Comparison of ENCODE assay signal across 14 cellular contexts in the genomic region with DNA sequence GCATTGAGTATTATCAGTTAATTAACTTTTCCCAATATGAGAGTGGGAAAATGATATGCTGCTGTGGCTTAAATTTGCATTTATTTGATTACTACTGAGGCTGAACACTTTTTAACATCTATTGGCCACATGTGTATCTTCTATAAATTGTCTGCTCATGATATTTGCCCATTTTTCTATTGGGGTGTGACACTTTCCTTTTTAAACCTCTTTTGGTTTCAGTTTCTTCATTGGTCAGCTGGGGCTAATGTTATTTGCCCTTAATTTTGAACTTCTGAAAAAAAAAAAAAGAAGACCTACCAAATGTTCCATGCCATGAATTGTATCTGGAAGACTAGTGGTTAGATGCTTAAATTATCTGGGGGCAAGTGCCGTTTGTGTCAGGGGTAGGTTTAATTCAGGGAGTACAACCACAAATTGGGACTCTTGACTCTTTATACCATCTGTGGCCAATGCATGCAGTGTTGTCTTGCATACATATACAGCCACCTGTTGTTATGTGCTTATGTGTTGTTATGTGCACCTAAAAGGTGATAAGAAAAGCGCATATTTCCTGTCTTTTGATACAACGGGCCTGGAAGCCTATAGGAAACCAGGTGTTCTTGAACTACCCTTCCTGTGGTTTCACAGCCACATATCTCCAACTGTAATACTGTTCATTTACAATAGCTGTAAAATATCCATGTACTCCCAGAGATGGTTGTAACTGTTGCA. TPM values are rescaled to one million over a fixed set of nuclear protein-coding genes. Genes with fewer than 3 reads are reported as not detected.
DNase-seq lines count a peak whose midpoint lies in the region; ATAC-seq, FAIRE-seq and TF ChIP-seq lines count a peak whose summit lies in the region.
"Had no signal": no experiment of that assay in that cellular context is flagged by ENCODE, and none has a peak within 500 bp of the region (broad histone marks: within the 10 kb centered on the region; RNA-seq: fewer than 3 reads in every experiment).

No MANE protein-coding gene starts in this region.

- peak overlapping the region; percentile 67 for H3K27ac Mint-ChIP-seq in activated CD8-positive, alpha-beta T cell treated with anti-CD3 and anti-CD28 coated beads, Interleukin-2, amount 10 ng/mL, durations not matched to agents 7 days and 5 days

- TF ChIP-seq POLR2A in HepG2 (IDR thresholded peaks at IDR 0.05; ENCODE audit: insufficient read depth in 1 of 2, low read depth in 2 of 2, low read length in 2 of 2): no peak

- in situ Hi-C loops in HepG2 (cut with HindIII; ENCODE audit: extremely low pct_ligation_motif_present, low pct_unique_long_range_greater_than_20kb): no loop called here

- H3K4me1 Mint-ChIP-seq in activated CD8-positive, alpha-beta T cell treated with anti-CD3 and anti-CD28 coated beads, Interleukin-2, amount 10 ng/mL, durations not matched to agents 7 days and 5 days (ENCODE audit: low read depth): peaks cover 24% of the 10 kb centered on the region

- H3K36me3 Mint-ChIP-seq in activated CD8-positive, alpha-beta T cell treated with anti-CD3 and anti-CD28 coated beads, Interleukin-2, amount 10 ng/mL, durations not matched to agents 7 days and 5 days (ENCODE audit: low read depth): peaks cover 5% of the 10 kb centered on the region

- H3K4me3 ChIP-seq in left ventricle myocardium inferior (no peak overlapping the region), PC-3 (ENCODE audit: low read length) (no peak overlapping the region), HepG2 (replicated peaks in 1 of 3; ENCODE audit: insufficient read depth in 1 of 3, low read depth in 2 of 3, low read length in 3 of 3) (no peak overlapping the region)
- H3K4me3 ChIP-seq: dorsolateral prefrontal cortex, thoracic aorta had no signal

- H2AFZ ChIP-seq in PC-3 (ENCODE audit: low read length): no peak overlapping the region
- no peak overlapping the region for H2AFZ ChIP-seq in HepG2 (ENCODE audit: low read length)

- no peaks in the 10 kb centered on the region for H3K4me1 ChIP-seq in left ventricle myocardium inferior
- no peaks in the 10 kb centered on the region for H3K4me1 ChIP-seq in PC-3 (ENCODE audit: insufficient read depth, low read length)
- H3K4me1 ChIP-seq in HepG2 (ENCODE audit: insufficient read depth, low read length): no peaks in the 10 kb centered on the region

- H3K9me3 ChIP-seq in left ventricle myocardium inferior (replicated peaks): no peaks in the 10 kb centered on the region
- no peaks in the 10 kb centered on the region for H3K9me3 ChIP-seq in PC-3 (ENCODE audit: low read length)
- H3K9me3 ChIP-seq in HepG2 (ENCODE audit: low read length): no peaks in the 10 kb centered on the region
- H3K9me3 ChIP-seq: thoracic aorta had no signal

- 10% methylated on average over 2 of the region's 3 CpGs for WGBS in HepG2 (ENCODE audit: low lambda C conversion rate)

- H4K20me1 ChIP-seq in PC-3 (ENCODE audit: low read length) (no peaks in the 10 kb centered on the region), HepG2 (ENCODE audit: insufficient read depth, low read length) (no peaks in the 10 kb centered on the region)

- H3K4me2 ChIP-seq in PC-3 (ENCODE audit: low read length): no peak overlapping the region
- no peak overlapping the region for H3K4me2 ChIP-seq in HepG2 (ENCODE audit: low read depth, low read length)

- ATAC-seq in GM18498 (IDR thresholded peaks at IDR 0.05; ENCODE audit: unreplicated experiment): peak; percentile 74
- ATAC-seq in GM19397 (IDR thresholded peaks at IDR 0.05; ENCODE audit: unreplicated experiment): peak; percentile 74
- ATAC-seq in HG03135 (IDR thresholded peaks at IDR 0.05; ENCODE audit: unreplicated experiment): peak; percentile 71
- ATAC-seq in activated CD8-positive, alpha-beta T cell treated with anti-CD3 and anti-CD28 coated beads, Interleukin-2, amount 10 ng/mL, durations not matched to agents 7 days and 5 days: peak; percentile 60
- no peak for ATAC-seq in PC-3
- ATAC-seq in HepG2: no peak

- TF ChIP-seq EP300 in HepG2 (IDR thresholded peaks at IDR 0.05; ENCODE audit: low read depth in 2 of 2, low read length in 2 of 2): no peak
- no peak for TF ChIP-seq EP300 in HepG2 (CRISPR knock-in tag; IDR thresholded peaks at IDR 0.05; ENCODE audit: borderline replicate concordance)

- DNase-seq in activated CD8-positive, alpha-beta T cell treated with anti-CD3 and anti-CD28 coated beads, Interleukin-2, amount 10 ng/mL, durations not matched to agents 7 days and 5 days: no peak
- DNase-seq in left ventricle myocardium inferior: no peak
- no peak for DNase-seq in activated gamma-delta T cell (lab: John Stamatoyannopoulos, UW)
- no peak for DNase-seq in PC-3
- no peak for DNase-seq in HepG2 (ENCODE audit: low spot score)
- DNase-seq: dorsolateral prefrontal cortex, NCI-H2227 treated with DMSO at 0.1 percent for 48 hours, WERI-Rb-1 had no signal

- H3K9ac ChIP-seq in PC-3 (ENCODE audit: low read length) (no peak overlapping the region), HepG2 (ENCODE audit: insufficient read depth, low read depth, low read length) (no peak overlapping the region)

- peak overlapping the region; percentile 65 for H3K4me3 Mint-ChIP-seq in activated CD8-positive, alpha-beta T cell treated with anti-CD3 and anti-CD28 coated beads, Interleukin-2, amount 10 ng/mL, durations not matched to agents 7 days and 5 days

- no peaks in the 10 kb centered on the region for H3K36me3 ChIP-seq in left ventricle myocardium inferior
- no peaks in the 10 kb centered on the region for H3K36me3 ChIP-seq in PC-3 (ENCODE audit: low read depth, low read length)
- no peaks in the 10 kb centered on the region for H3K36me3 ChIP-seq in HepG2 (replicated peaks in 1 of 2; ENCODE audit: control insufficient read depth in 1 of 2, insufficient read depth in 2 of 2, low read length in 2 of 2)
- H3K36me3 ChIP-seq: thoracic aorta, WERI-Rb-1 had no signal

- POLR2A ChIA-PET in activated CD8-positive, alpha-beta T cell treated with anti-CD3 and anti-CD28 coated beads, Interleukin-2, amount 10 ng/mL, durations not matched to agents 7 days and 5 days (lab: Charles Lee): interaction anchor here (0.8 kb wide), 1 partner anchor 15 kb away, joined by 3 read pairs; no protein-coding TSS in a partner anchor
- POLR2A ChIA-PET in PC-3 (lab: Charles Lee; ENCODE audit: unreplicated experiment): no interaction called here
- POLR2A ChIA-PET in HepG2 (lab: Yijun Ruan, JAX): no interaction called here

- TF ChIP-seq RAD21 in HepG2 (CRISPR knock-in tag; IDR thresholded peaks at IDR 0.05): no peak

- no peaks in the 10 kb centered on the region for H3K9me2 ChIP-seq in PC-3 (replicated peaks; ENCODE audit: low read length)

- CTCF ChIA-PET in activated CD8-positive, alpha-beta T cell treated with anti-CD3 and anti-CD28 coated beads, Interleukin-2, amount 10 ng/mL, durations not matched to agents 7 days and 5 days (lab: Charles Lee): interaction anchor here (0.9 to 2.4 kb wide), 4 partner anchors 11 to 736 kb away, joined by 3 to 11 read pairs (median 3); no protein-coding TSS in a partner anchor
- CTCF ChIA-PET in PC-3 (lab: Charles Lee) (no interaction called here), HepG2 (lab: Yijun Ruan, JAX; ENCODE audit: low intra/inter-chr PET ratio, low total read pairs) (no interaction called here)

- H3K27me3 ChIP-seq in left ventricle myocardium inferior (ENCODE audit: low read depth) (no peaks in the 10 kb centered on the region), PC-3 (ENCODE audit: low read length) (no peaks in the 10 kb centered on the region), HepG2 (ENCODE audit: control insufficient read depth in 1 of 2, insufficient read depth in 2 of 2, low read length in 2 of 2) (no peaks in the 10 kb centered on the region)

- no peaks in the 10 kb centered on the region for H3K27me3 Mint-ChIP-seq in activated CD8-positive, alpha-beta T cell treated with anti-CD3 and anti-CD28 coated beads, Interleukin-2, amount 10 ng/mL, durations not matched to agents 7 days and 5 days (ENCODE audit: low read depth)

- intact Hi-C loops in left ventricle myocardium inferior (cut with micrococcal nuclease): no loop called here
- intact Hi-C loops in PC-3 (cut with micrococcal nuclease): no loop called here
- intact Hi-C loops in HepG2 (cut with micrococcal nuclease; ENCODE audit: unreplicated experiment): no loop called here

- no peaks in the 10 kb centered on the region for H3K9me3 Mint-ChIP-seq in activated CD8-positive, alpha-beta T cell treated with anti-CD3 and anti-CD28 coated beads, Interleukin-2, amount 10 ng/mL, durations not matched to agents 7 days and 5 days (ENCODE audit: insufficient read depth)

- H3K79me2 ChIP-seq in PC-3 (ENCODE audit: low read length): no peaks in the 10 kb centered on the region
- no peaks in the 10 kb centered on the region for H3K79me2 ChIP-seq in HepG2 (ENCODE audit: insufficient read depth, low read length)

- H3K27ac ChIP-seq in left ventricle myocardium inferior (replicated peaks) (no peak overlapping the region), PC-3 (ENCODE audit: low read length) (no peak overlapping the region), HepG2 (ENCODE audit: extremely low read length, insufficient read depth, low read length) (no peak overlapping the region)
- H3K27ac ChIP-seq: dorsolateral prefrontal cortex, thoracic aorta, WERI-Rb-1 had no signal

- no peaks in the 10 kb centered on the region for H3F3A ChIP-seq in PC-3 (ENCODE audit: low read length, unreplicated experiment)

- TF ChIP-seq CTCF in left ventricle myocardium inferior (IDR thresholded peaks at IDR 0.05; ENCODE audit: borderline replicate concordance): no peak
- no peak for TF ChIP-seq CTCF in PC-3 (conservative IDR thresholded peaks at IDR 0.05; ENCODE audit: low read depth, low read length)
- no peak for TF ChIP-seq CTCF in HepG2 (CRISPR knock-in tag; IDR thresholded peaks at IDR 0.05)

- FAIRE-seq in HepG2 (lab: Jason Lieb, UNC): no peak

- BruUV-seq in PC-3 (replicated peaks; lab: Mats Ljungman, UMichigan) (no TSS peak), HepG2 (replicated peaks; lab: Mats Ljungman, UMichigan) (no TSS peak)

RNA-seq across cellular contexts. Expression of gene SH2D1A, which starts 48.9 kb away (rescaled TPM):
- total RNA-seq in activated CD8-positive, alpha-beta T cell treated with anti-CD3 and anti-CD28 coated beads, Interleukin-2, amount 10 ng/mL, durations not matched to agents 7 days and 5 days: 10 to 100 TPM; 42.0 to 42.1 TPM
- 0.30 TPM for total RNA-seq in left ventricle myocardium inferior
- total RNA-seq in PC-3 (2014; rRNA removed): 0.12 TPM in 1 of 2 replicates, not detected in the other
- total RNA-seq in HepG2 (2016; rRNA removed; fragmentation: Illumina TruSeq; extraction: Trizol): not detected in 2 replicates
- not detected in 2 replicates for total RNA-seq in HepG2 (2016; cell fraction: cytosol; rRNA removed; fragmentation: Illumina TruSeq; extraction: Trizol; ENCODE audit: low read depth)
- total RNA-seq in HepG2 (2016; cell fraction: insoluble cytoplasmic fraction; rRNA removed; fragmentation: Illumina TruSeq; extraction: Trizol): not detected in 2 replicates
- total RNA-seq in HepG2 (2016; cell fraction: membrane; rRNA removed; fragmentation: Illumina TruSeq; extraction: Trizol): not detected in 2 replicates
- not detected in 2 replicates for total RNA-seq in HepG2 (2016; cell fraction: nucleus; rRNA removed; fragmentation: Illumina TruSeq; extraction: Trizol)
- not detected in 2 replicates for polyA plus RNA-seq in HepG2 (2011; rRNA removed)
- polyA plus RNA-seq in HepG2 (2011; cell fraction: cytosol; rRNA removed): 0.01 TPM in 1 of 2 replicates, not detected in the other
- polyA plus RNA-seq in HepG2 (2011; cell fraction: nucleus; rRNA removed): not detected in 2 replicates
- not detected in 2 replicates for polyA plus RNA-seq in HepG2 (2012)
- polyA plus RNA-seq in HepG2 (2016; cell fraction: cytosol; fragmentation: Illumina TruSeq; extraction: Trizol; ENCODE audit: low read depth): not detected in 2 replicates
- not detected in 2 replicates for polyA plus RNA-seq in HepG2 (2016; cell fraction: insoluble cytoplasmic fraction; fragmentation: Illumina TruSeq; extraction: Trizol; ENCODE audit: low read depth)
- polyA plus RNA-seq in HepG2 (2016; cell fraction: membrane; fragmentation: Illumina TruSeq; extraction: Trizol; ENCODE audit: low read depth): not detected in 2 replicates
- polyA plus RNA-seq in HepG2 (2016; cell fraction: nucleus; fragmentation: Illumina TruSeq; extraction: Trizol; ENCODE audit: insufficient read depth, low read depth): not detected in 2 replicates
- polyA minus RNA-seq in HepG2 (2011; rRNA and poly(A)+ RNA removed; ENCODE audit: low replicate concordance): 0.20 TPM in 1 of 2 replicates, not detected in the other
- polyA minus RNA-seq in HepG2 (2011; cell fraction: cytosol; rRNA and poly(A)+ RNA removed): not detected in 2 replicates
- polyA minus RNA-seq in HepG2 (2011; cell fraction: nucleus; rRNA and poly(A)+ RNA removed): not detected in 2 replicates
- total RNA-seq: glomerular endothelial cell, LHCN-M2 had no signal

Comparison
In these comparisons a context has a peak if more than half of its experiments do, and no peak if none do; other contexts are left out.
1. ATAC-seq: peak in GM18498 (single experiment), GM19397 (single experiment), HG03135 (single experiment) and activated CD8-positive, alpha-beta T cell treated with anti-CD3 and anti-CD28 coated beads, Interleukin-2, amount 10 ng/mL, durations not matched to agents 7 days and 5 days (single experiment); none in PC-3 (single experiment) and HepG2 (single experiment).
2. RNA of gene SH2D1A, which starts 48.9 kb away (total RNA-seq): 42.0 to 42.1 TPM in activated CD8-positive, alpha-beta T cell treated with anti-CD3 and anti-CD28 coated beads, Interleukin-2, amount 10 ng/mL, durations not matched to agents 7 days and 5 days; 0.30 TPM in left ventricle myocardium inferior (single experiment), 0.12 TPM in PC-3 and not detected in HepG2; every median in the first group is over 10 times any median in the second.